In the genomic region with DNA sequence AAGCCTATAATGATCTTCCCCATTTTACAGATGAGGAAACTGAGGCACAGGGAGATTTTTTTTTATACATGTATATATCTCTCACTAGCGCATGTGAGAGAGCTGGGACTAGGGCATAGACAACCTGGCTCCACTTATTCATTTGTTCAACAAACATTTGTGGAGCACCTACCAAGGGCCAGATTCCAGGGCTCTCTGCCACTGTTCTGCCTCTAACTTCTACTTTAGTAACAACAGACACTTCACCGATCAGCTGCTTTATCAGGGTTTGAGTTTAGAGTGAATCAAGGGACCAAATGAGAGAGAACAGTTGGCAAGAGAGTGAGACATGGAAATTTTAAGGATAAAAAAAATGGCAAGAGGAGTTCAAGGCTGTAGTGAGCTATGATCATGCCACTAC, we compare ENCODE assay signal across 21 cellular contexts.
"Had no signal": no experiment of that assay in that cellular context is flagged by ENCODE, and none has a peak within 500 bp of the region (broad histone marks: within the 10 kb centered on the region; RNA-seq: fewer than 3 reads in every experiment).

No MANE protein-coding gene starts in this region.

- H3K4me3 Mint-ChIP-seq: activated naive CD8-positive, alpha-beta T cell; naive thymus-derived CD8-positive, alpha-beta T cell; neural progenitor cell; T-helper 2 cell treated with Interferon-gamma antibody and Interleukin-4, amounts not matched to agents 5 μg/mL and 100 μg/mL, for 36 hours had no signal

- ATAC-seq: naive thymus-derived CD8-positive, alpha-beta T cell had no signal

- H3K4me2 ChIP-seq: neural progenitor cell, SK-N-SH had no signal

- H3K9me3 Mint-ChIP-seq: naive thymus-derived CD8-positive, alpha-beta T cell; neural progenitor cell had no signal

- H3K36me3 ChIP-seq: breast epithelium, colonic mucosa, esophagus muscularis mucosa, neural progenitor cell, uterus had no signal

- H3K27ac Mint-ChIP-seq: activated naive CD8-positive, alpha-beta T cell; naive thymus-derived CD8-positive, alpha-beta T cell; neural progenitor cell had no signal

- H3K4me3 ChIP-seq: breast epithelium, colonic mucosa, dorsolateral prefrontal cortex, esophagus muscularis mucosa, neural progenitor cell, tibial nerve, uterus had no signal

- H3K9me3 ChIP-seq: breast epithelium, colonic mucosa, esophagus muscularis mucosa, SK-N-SH, tibial nerve, uterus had no signal

- H3K27me3 Mint-ChIP-seq: activated naive CD8-positive, alpha-beta T cell; naive thymus-derived CD8-positive, alpha-beta T cell had no signal

- DNase-seq: activated CD4-positive, CD25-positive, alpha-beta regulatory T cell treated with anti-CD3 and anti-CD28 coated beads, Interleukin-2, amount 50 U/mL, for 72 hours; activated CD8-positive, alpha-beta memory T cell treated with anti-CD3 and anti-CD28 coated beads, Interleukin-2, amount 50 U/mL, for 48 hours; activated naive CD4-positive, alpha-beta T cell; amniotic stem cell; colonic mucosa; dorsolateral prefrontal cortex; glutamatergic neuron; hypothalamus; naive thymus-derived CD8-positive, alpha-beta T cell; SK-N-SH; stimulated activated CD4-positive, alpha-beta T cell treated with anti-CD3 and anti-CD28 coated beads, Interleukin-2, amount 100 ng/mL, for 48 hours; stimulated activated CD8-positive, alpha-beta memory T cell treated with anti-CD3 and anti-CD28 coated beads, Interleukin-4, amount 100 ng/mL, for 48 hours; stimulated activated naive CD4-positive, alpha-beta T cell; uterus had no signal

- H3K4me1 ChIP-seq: breast epithelium, colonic mucosa, neural progenitor cell, tibial nerve, uterus had no signal

- H2AFZ ChIP-seq: neural progenitor cell had no signal

- H3K27me3 ChIP-seq: breast epithelium, colonic mucosa, dorsolateral prefrontal cortex, esophagus muscularis mucosa, neural progenitor cell, tibial nerve, uterus had no signal

- H3K4me1 Mint-ChIP-seq: neural progenitor cell had no signal

- H3K27ac ChIP-seq: breast epithelium, colonic mucosa, dorsolateral prefrontal cortex, esophagus muscularis mucosa, neural progenitor cell, uterus, VCaP had no signal
